ENCODE assay signal across 11 cellular contexts in the genomic region with DNA sequence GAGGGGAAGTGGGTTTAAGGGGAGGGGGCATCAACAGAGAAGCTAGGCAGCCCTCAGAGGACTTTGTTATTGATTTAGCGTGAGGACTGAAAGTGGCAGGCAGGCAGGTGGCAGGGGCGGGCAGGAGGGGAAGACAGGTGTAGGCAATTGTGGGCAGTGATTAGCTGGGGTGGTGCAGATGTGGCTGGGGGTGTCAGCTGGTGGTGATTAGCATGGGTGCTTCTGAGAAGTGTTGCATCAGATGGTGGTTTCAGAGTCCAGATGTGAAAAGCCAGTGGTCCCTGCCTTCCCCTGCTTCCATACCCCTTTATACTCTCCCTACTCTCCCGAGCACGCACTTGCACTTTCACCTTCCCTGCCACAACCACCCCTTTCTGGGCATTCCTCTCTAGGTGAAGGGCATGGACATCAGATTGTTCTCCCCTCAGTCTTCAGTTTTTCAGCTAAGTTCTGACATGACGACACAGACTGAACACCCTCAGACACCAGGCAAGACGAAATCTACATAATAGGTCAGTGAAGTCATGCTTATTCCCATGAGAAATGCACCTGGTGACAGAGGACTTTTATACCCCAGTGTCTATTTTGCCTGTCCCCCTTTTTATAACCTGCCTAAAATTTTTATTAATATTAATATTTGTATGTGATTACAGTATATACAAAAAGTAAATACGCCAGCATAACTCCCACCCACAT.
DNase-seq lines count a peak whose midpoint lies in the region; ATAC-seq and TF ChIP-seq lines count a peak whose summit lies in the region.
"Had no signal": no experiment of that assay in that cellular context is flagged by ENCODE, and none has a peak within 500 bp of the region (broad histone marks: within the 10 kb centered on the region; RNA-seq: fewer than 3 reads in every experiment).

No MANE protein-coding gene starts in this region.

- no peaks in the 10 kb centered on the region for H3K4me1 Mint-ChIP-seq in activated CD8-positive, alpha-beta memory T cell treated with anti-CD3 and anti-CD28 coated beads, Interleukin-2, amount 10 ng/mL, durations not matched to agents 7 days and 5 days

- ATAC-seq in GM19455 (IDR thresholded peaks at IDR 0.05; ENCODE audit: unreplicated experiment) = peak; percentile 63
- ATAC-seq in activated CD8-positive, alpha-beta memory T cell treated with anti-CD3 and anti-CD28 coated beads, Interleukin-2, amount 10 ng/mL, durations not matched to agents 7 days and 5 days = no peak

- H3K27ac ChIP-seq in tibial artery = no peak overlapping the region
- H3K27ac ChIP-seq: SJCRH30 had no signal

- intact Hi-C loops in tibial artery (cut with DNase I; ENCODE audit: low total_unique reads) = no loop called here

- no peaks in the 10 kb centered on the region for H3K27me3 Mint-ChIP-seq in activated CD8-positive, alpha-beta memory T cell treated with anti-CD3 and anti-CD28 coated beads, Interleukin-2, amount 10 ng/mL, durations not matched to agents 7 days and 5 days

- H3K9me3 Mint-ChIP-seq in activated CD8-positive, alpha-beta memory T cell treated with anti-CD3 and anti-CD28 coated beads, Interleukin-2, amount 10 ng/mL, durations not matched to agents 7 days and 5 days (ENCODE audit: low read depth) = no peaks in the 10 kb centered on the region

- no peak overlapping the region for H3K4me3 Mint-ChIP-seq in activated CD8-positive, alpha-beta memory T cell treated with anti-CD3 and anti-CD28 coated beads, Interleukin-2, amount 10 ng/mL, durations not matched to agents 7 days and 5 days

- no peaks in the 10 kb centered on the region for H3K36me3 Mint-ChIP-seq in activated CD8-positive, alpha-beta memory T cell treated with anti-CD3 and anti-CD28 coated beads, Interleukin-2, amount 10 ng/mL, durations not matched to agents 7 days and 5 days

- no peaks in the 10 kb centered on the region for H3K36me3 ChIP-seq in tibial artery
- H3K36me3 ChIP-seq: SJCRH30 had no signal

- H3K4me1 ChIP-seq in tibial artery = no peaks in the 10 kb centered on the region
- H3K4me1 ChIP-seq: SJCRH30 had no signal

- H3K27ac Mint-ChIP-seq in activated CD8-positive, alpha-beta memory T cell treated with anti-CD3 and anti-CD28 coated beads, Interleukin-2, amount 10 ng/mL, durations not matched to agents 7 days and 5 days = no peak overlapping the region

- TF ChIP-seq CTCF in tibial artery (IDR thresholded peaks at IDR 0.05) = no peak

- CTCF ChIA-PET in activated CD8-positive, alpha-beta memory T cell treated with anti-CD3 and anti-CD28 coated beads, Interleukin-2, amount 10 ng/mL, durations not matched to agents 7 days and 5 days (lab: Charles Lee) = no interaction called here

- H3K4me3 ChIP-seq in tibial artery = no peak overlapping the region
- H3K4me3 ChIP-seq: SJCRH30, skin epidermis had no signal

- H3K9me3 ChIP-seq in tibial artery = no peaks in the 10 kb centered on the region
- H3K9me3 ChIP-seq: SJCRH30 had no signal

- DNase-seq in DMS153 (lab: John Stamatoyannopoulos, UW) = peak; percentile 56
- DNase-seq in MV-4-11 (lab: John Stamatoyannopoulos, UW) = peak; percentile 49
- DNase-seq in NCI-H774 (lab: John Stamatoyannopoulos, UW) = peak; percentile 70
- no peak for DNase-seq in HCEC 1CT
- no peak for DNase-seq in NCI-H1930 (lab: John Stamatoyannopoulos, UW)
- DNase-seq in tibial artery = no peak
- no peak for DNase-seq in activated CD8-positive, alpha-beta memory T cell treated with anti-CD3 and anti-CD28 coated beads, Interleukin-2, amount 10 ng/mL, durations not matched to agents 7 days and 5 days
- DNase-seq: activated CD4-positive, CD25-positive, alpha-beta regulatory T cell treated with anti-CD3 and anti-CD28 coated beads, Interleukin-2, amount 50 U/mL, for 72 hours; SJCRH30 had no signal

- peaks cover 0 to 4% of the 10 kb centered on the region in 2 donors for H3K27me3 ChIP-seq in tibial artery
- H3K27me3 ChIP-seq: SJCRH30 had no signal

Comparison
In these comparisons a context has a peak if more than half of its experiments do, and no peak if none do; other contexts are left out.
1. DNase-seq: peak in DMS153 (single experiment), MV-4-11 (single experiment) and NCI-H774 (single experiment); none in HCEC 1CT (single experiment), NCI-H1930 (0 of 2), tibial artery (0 of 2) and activated CD8-positive, alpha-beta memory T cell treated with anti-CD3 and anti-CD28 coated beads, Interleukin-2, amount 10 ng/mL, durations not matched to agents 7 days and 5 days (single experiment).